In the genomic region with DNA sequence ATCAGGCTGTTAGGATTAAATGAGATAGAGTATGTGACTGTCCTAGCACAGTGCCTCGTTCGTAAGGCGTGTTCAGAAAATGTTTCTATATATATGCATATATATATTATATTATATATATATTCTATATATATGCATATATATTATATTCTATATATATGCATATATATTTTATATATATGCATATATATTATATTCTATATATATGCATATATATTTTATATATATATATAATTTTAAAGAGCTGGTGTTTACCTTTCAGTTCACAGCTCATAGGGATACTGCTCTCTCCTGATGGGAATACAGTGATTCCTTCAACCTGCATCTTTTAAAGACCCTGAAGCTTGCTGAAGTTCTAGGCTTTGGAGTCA, we compare ENCODE assay signal across 9 cellular contexts. TPM values are rescaled to one million over a fixed set of nuclear protein-coding genes. Genes with fewer than 3 reads are reported as not detected.
DNase-seq lines count a peak whose midpoint lies in the region; ATAC-seq and TF ChIP-seq lines count a peak whose summit lies in the region.
"Had no signal": no experiment of that assay in that cellular context is flagged by ENCODE, and none has a peak within 500 bp of the region (broad histone marks: within the 10 kb centered on the region; RNA-seq: fewer than 3 reads in every experiment).

No MANE protein-coding gene starts in this region.

- CTCF ChIA-PET in CD8-positive, alpha-beta T cell (lab: Charles Lee): interaction anchor here (1.1 to 3.2 kb wide), 6 partner anchors 8 to 352 kb away, joined by 3 to 29 read pairs (median 8); a partner anchor contains a TSS
- CTCF ChIA-PET in OCI-LY7 (lab: Charles Lee; ENCODE audit: unreplicated experiment): no interaction called here

- no peaks in the 10 kb centered on the region for H3K9me2 ChIP-seq in OCI-LY7 (ENCODE audit: insufficient read depth, low read length)

- H4K20me1 ChIP-seq in OCI-LY7 (ENCODE audit: insufficient read depth, low read length) (peaks cover 7% of the 10 kb centered on the region; the same call in 1 of the 2 replicates), osteoblast (ENCODE audit: insufficient read depth, low read length) (no peaks in the 10 kb centered on the region)

- intact Hi-C loops in CD8-positive, alpha-beta T cell (cut with DNase I, micrococcal nuclease): loop anchor here (1.0 to 10.0 kb wide), 16 partner anchors 36 to 1788 kb away; a partner anchor contains a TSS
- intact Hi-C loops in OCI-LY7 (cut with micrococcal nuclease; ENCODE audit: unreplicated experiment): loop anchor here (10.0 kb wide), 2 partner anchors 198 to 502 kb away; a partner anchor contains a TSS

- H3K9me3 Mint-ChIP-seq in CD8-positive, alpha-beta T cell: no peaks in the 10 kb centered on the region
- no peaks in the 10 kb centered on the region for H3K9me3 Mint-ChIP-seq in endothelial cell (ENCODE audit: unreplicated experiment)

- H3K27ac Mint-ChIP-seq in CD8-positive, alpha-beta T cell: peak overlapping the region; percentile 97
- H3K27ac Mint-ChIP-seq in endothelial cell (ENCODE audit: unreplicated experiment): peak overlapping the region; percentile 91

- BruUV-seq in OCI-LY7 (replicated peaks; lab: Mats Ljungman, UMichigan): no TSS peak

- H3K79me2 ChIP-seq in OCI-LY7 (ENCODE audit: insufficient read depth, low read depth, low read length) (peaks cover 37% of the 10 kb centered on the region), osteoblast (ENCODE audit: insufficient read depth, low read length) (peaks cover 31% of the 10 kb centered on the region)

- peaks cover 15% of the 10 kb centered on the region for H3K36me3 ChIP-seq in CD8-positive, alpha-beta T cell (ENCODE audit: insufficient read depth, low read length)
- peaks cover 47% of the 10 kb centered on the region for H3K36me3 ChIP-seq in OCI-LY7 (ENCODE audit: insufficient read depth, low read length)
- peaks cover 23% of the 10 kb centered on the region for H3K36me3 ChIP-seq in osteoblast (ENCODE audit: insufficient read depth, low read length)

- H3K27me3 ChIP-seq in CD8-positive, alpha-beta T cell (ENCODE audit: insufficient read depth, low read length): no peaks in the 10 kb centered on the region
- H3K27me3 ChIP-seq in osteoblast (ENCODE audit: insufficient read depth, low read length): peaks cover 2% of the 10 kb centered on the region

- peaks cover 13% of the 10 kb centered on the region for H3K4me1 Mint-ChIP-seq in CD8-positive, alpha-beta T cell (ENCODE audit: low read depth)
- peaks cover 11% of the 10 kb centered on the region for H3K4me1 Mint-ChIP-seq in endothelial cell (ENCODE audit: unreplicated experiment)

- no peaks in the 10 kb centered on the region for H3K27me3 Mint-ChIP-seq in CD8-positive, alpha-beta T cell (ENCODE audit: low read depth)
- no peaks in the 10 kb centered on the region for H3K27me3 Mint-ChIP-seq in endothelial cell (ENCODE audit: unreplicated experiment)

- H3K36me3 Mint-ChIP-seq in CD8-positive, alpha-beta T cell: peaks cover 24% of the 10 kb centered on the region
- no peaks in the 10 kb centered on the region for H3K36me3 Mint-ChIP-seq in endothelial cell (ENCODE audit: low read depth, unreplicated experiment)

- peak overlapping the region; percentile 77 for H3K4me3 ChIP-seq in CD8-positive, alpha-beta T cell (ENCODE audit: low read depth, low read length)
- peak overlapping the region; percentile 83 for H3K4me3 ChIP-seq in OCI-LY7 (ENCODE audit: low read depth, low read length, poor library complexity, severe bottlenecking)
- H3K4me3 ChIP-seq in osteoblast (ENCODE audit: insufficient read depth, low read length): peak overlapping the region; percentile 96

- H3K9me3 ChIP-seq in CD8-positive, alpha-beta T cell (ENCODE audit: low read length): no peaks in the 10 kb centered on the region
- no peaks in the 10 kb centered on the region for H3K9me3 ChIP-seq in OCI-LY7 (ENCODE audit: low read length)
- no peaks in the 10 kb centered on the region for H3K9me3 ChIP-seq in osteoblast (ENCODE audit: low read depth, low read length)

- DNase-seq in CD8-positive, alpha-beta T cell: no peak
- no peak for DNase-seq in OCI-LY7 (ENCODE audit: low spot score)
- no peak for DNase-seq in endothelial cell (ENCODE audit: low spot score)
- no peak for DNase-seq in osteoblast (ENCODE audit: insufficient read length, low spot score, missing footprints)
- no peak for DNase-seq in NCI-H2171 treated with DMSO at 0.1 percent for 48 hours (lab: John Stamatoyannopoulos, UW)
- no peak for DNase-seq in activated gamma-delta T cell (lab: John Stamatoyannopoulos, UW)
- DNase-seq: stimulated activated CD4-positive, alpha-beta T cell treated with anti-CD3 and anti-CD28 coated beads, Interleukin-12 subunit alpha, Interleukin-12 subunit beta, amount 100 ng/mL, for 4 hours had no signal

- no peak for TF ChIP-seq CTCF in CD8-positive, alpha-beta T cell (IDR thresholded peaks at IDR 0.05)
- TF ChIP-seq CTCF in OCI-LY7 (conservative IDR thresholded peaks at IDR 0.05; ENCODE audit: low read length): no peak
- no peak for TF ChIP-seq CTCF in endothelial cell (IDR thresholded peaks at IDR 0.05; ENCODE audit: unreplicated experiment)
- no peak for TF ChIP-seq CTCF in osteoblast (IDR thresholded peaks at IDR 0.05; ENCODE audit: extremely low read depth, low read depth, low read length)

- peaks cover 34% of the 10 kb centered on the region for H3K4me1 ChIP-seq in CD8-positive, alpha-beta T cell (ENCODE audit: insufficient read depth, low read length)
- H3K4me1 ChIP-seq in OCI-LY7 (ENCODE audit: insufficient read depth, low read length, poor library complexity, severe bottlenecking) (peaks cover 16% of the 10 kb centered on the region), osteoblast (ENCODE audit: insufficient read depth, low read length) (peaks cover 7% of the 10 kb centered on the region)

- POLR2A ChIA-PET in CD8-positive, alpha-beta T cell (lab: Charles Lee): interaction anchor here (0.6 to 2.8 kb wide), 6 partner anchors 11 to 198 kb away, joined by 4 to 18 read pairs (median 6); a partner anchor contains a TSS
- POLR2A ChIA-PET in OCI-LY7 (lab: Charles Lee): interaction anchor here (0.5 to 1.7 kb wide), 7 partner anchors 9 to 338 kb away, joined by 3 to 7 read pairs (median 3); no protein-coding TSS in a partner anchor

- peak overlapping the region; percentile 94 for H3K4me3 Mint-ChIP-seq in CD8-positive, alpha-beta T cell
- peak overlapping the region; percentile 95 for H3K4me3 Mint-ChIP-seq in endothelial cell (ENCODE audit: unreplicated experiment)

- no peak for ATAC-seq in CD8-positive, alpha-beta T cell
- ATAC-seq in HG02840 (IDR thresholded peaks at IDR 0.05; ENCODE audit: low FRiP score, unreplicated experiment) (no peak), GM18502 (IDR thresholded peaks at IDR 0.05; ENCODE audit: poor library complexity, unreplicated experiment) (no peak)

- peak overlapping the region; percentile 91 for H3K27ac ChIP-seq in CD8-positive, alpha-beta T cell (ENCODE audit: low read depth, low read length)
- H3K27ac ChIP-seq in OCI-LY7 (ENCODE audit: low read depth, low read length, poor library complexity, severe bottlenecking) (peak overlapping the region; percentile 61), osteoblast (ENCODE audit: low read depth, low read length) (peak overlapping the region; percentile 94)

- peak overlapping the region; percentile 98 for H3K4me2 ChIP-seq in OCI-LY7 (ENCODE audit: low read length)
- H3K4me2 ChIP-seq in osteoblast (ENCODE audit: insufficient read depth, low read length): peak overlapping the region; percentile 97

- H2AFZ ChIP-seq in OCI-LY7 (ENCODE audit: low read length) (peak overlapping the region; percentile 59; the same call in 1 of the 2 replicates), osteoblast (ENCODE audit: low read length) (peak overlapping the region; percentile 100)

RNA-seq across cellular contexts. Expression of a gene that starts 0.7 kb away (rescaled TPM):
- 10 to 100 TPM; 63.2 to 71.5 TPM for total RNA-seq in CD8-positive, alpha-beta T cell
- 77.3 and 130 TPM in 2 replicates for total RNA-seq in OCI-LY7 (2014; rRNA removed; shearing (Covaris generic))
- total RNA-seq in OCI-LY7 (2022): 145 and 149 TPM in 2 replicates
- total RNA-seq in endothelial cell (ENCODE audit: unreplicated experiment): 92.6 TPM
- 38.4 and 40.7 TPM in 2 replicates for total RNA-seq in osteoblast
